In the genomic region with DNA sequence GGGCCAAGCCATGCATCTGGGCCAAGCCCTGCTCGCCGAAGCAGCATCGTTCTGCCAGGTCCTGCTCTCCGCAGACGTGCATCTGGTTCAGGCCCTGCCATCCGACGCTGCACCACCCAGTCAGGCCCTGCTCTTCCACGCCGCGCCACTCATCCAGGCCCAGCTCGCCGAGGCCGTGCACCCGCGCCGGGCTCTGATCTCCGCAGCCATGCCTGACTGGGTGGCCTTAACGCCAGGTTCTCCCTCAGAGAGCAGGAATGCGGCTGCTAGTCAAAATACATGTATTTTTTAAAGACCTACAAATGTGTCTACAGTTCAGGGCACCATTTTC, we compare ENCODE assay signal across 29 cellular contexts.
"Had no signal": no experiment of that assay in that cellular context is flagged by ENCODE, and none has a peak within 500 bp of the region (broad histone marks: within the 10 kb centered on the region; RNA-seq: fewer than 3 reads in every experiment).

No MANE protein-coding gene starts in this region.

- H3K4me3 ChIP-seq: adrenal gland, ascending aorta, breast epithelium, cardiac muscle cell, colonic mucosa, esophagus muscularis mucosa, gastrocnemius medialis had no signal

- H3K27me3 ChIP-seq: adrenal gland, ascending aorta, breast epithelium, cardiac muscle cell, colonic mucosa, esophagus muscularis mucosa, foreskin keratinocyte, gastrocnemius medialis had no signal

- H3K9me3 ChIP-seq: adrenal gland, ascending aorta, colonic mucosa, gastrocnemius medialis had no signal

- H3K4me1 ChIP-seq: adrenal gland, ascending aorta, breast epithelium, colonic mucosa, esophagus muscularis mucosa, foreskin keratinocyte, gastrocnemius medialis had no signal

- DNase-seq: activated B cell treated with CpG ODN at 0.5 μM for 24 hours; activated CD4-positive, alpha-beta T cell treated with anti-CD3 and anti-CD28 coated beads for 48 hours; activated CD4-positive, alpha-beta T cell treated with anti-CD3 and anti-CD28 coated beads, Interleukin-2, amount 50 U/mL, for 1 hour; activated CD4-positive, alpha-beta T cell treated with anti-CD3 and anti-CD28 coated beads, Interleukin-2, amount 50 U/mL, for 48 hours; activated CD8-positive, alpha-beta memory T cell treated with anti-CD3 and anti-CD28 coated beads for 24 hours; activated CD8-positive, alpha-beta T cell treated with anti-CD3 and anti-CD28 coated beads for 36 hours; activated naive CD4-positive, alpha-beta T cell treated with anti-CD3 and anti-CD28 coated beads for 36 hours; activated naive CD8-positive, alpha-beta T cell treated with anti-CD3 and anti-CD28 coated beads for 36 hours; activated naive CD8-positive, alpha-beta T cell treated with anti-CD3 and anti-CD28 coated beads, Interleukin-2, amount 50 U/mL, for 24 hours; activated T-cell treated with anti-CD3 and anti-CD28 coated beads, Interleukin-2, amount 50 U/mL, for 4 hours; adrenal gland; amygdala; central memory CD4-positive, alpha-beta T cell; cerebellar nuclear complex; colonic mucosa; effector memory CD8-positive, alpha-beta T cell; erythroblast; foreskin keratinocyte; gastrocnemius medialis; glutamatergic neuron; T-helper 1 cell; T-helper 17 cell; T1000; WERI-Rb-1 had no signal

- H3K36me3 ChIP-seq: adrenal gland, ascending aorta, breast epithelium, cardiac muscle cell, colonic mucosa, esophagus muscularis mucosa, gastrocnemius medialis, WERI-Rb-1 had no signal

- H3K27ac ChIP-seq: adrenal gland, ascending aorta, breast epithelium, cardiac muscle cell, colonic mucosa, esophagus muscularis mucosa, foreskin keratinocyte, gastrocnemius medialis, WERI-Rb-1 had no signal

- ATAC-seq: activated CD4-positive, CD25-positive, alpha-beta regulatory T cell treated with anti-CD3 and anti-CD28 coated beads, Interleukin-2, amount 50 U/mL, for 24 hours; activated CD8-positive, alpha-beta T cell treated with anti-CD3 and anti-CD28 coated beads for 36 hours; activated naive CD8-positive, alpha-beta T cell treated with anti-CD3 and anti-CD28 coated beads, Interleukin-2, amount 50 U/mL, for 24 hours; activated T-cell treated with anti-CD3 and anti-CD28 coated beads, Interleukin-2, amount 50 U/mL, for 4 hours; effector memory CD8-positive, alpha-beta T cell; foreskin keratinocyte; gastrocnemius medialis; T-helper 17 cell had no signal
